In genomic region chr4:4334798-4335520, GRCh38 we compare ENCODE assay signal across 8 cellular contexts. TPM values are rescaled to one million over a fixed set of nuclear protein-coding genes. Genes with fewer than 3 reads are reported as not detected.
A peak's percentile ranks its signal among the peaks of the same experiment; 100 is the strongest.
DNase-seq lines count a peak whose midpoint lies in the region; ATAC-seq and TF ChIP-seq lines count a peak whose summit lies in the region.

No MANE protein-coding gene starts in this region.

- H3K36me3 Mint-ChIP-seq in MCF 10A (ENCODE audit: insufficient read depth, unreplicated experiment): no peaks in the 10 kb centered on the region

- BruUV-seq in MCF 10A (replicated peaks; lab: Mats Ljungman, UMichigan): no TSS peak

- POLR2A ChIA-PET in MCF 10A (lab: Yijun Ruan, JAX): no interaction called here

- peak; percentile 77 for ATAC-seq in GM21723 (IDR thresholded peaks at IDR 0.05; ENCODE audit: unreplicated experiment)

- no peak overlapping the region for H3K4me3 Mint-ChIP-seq in MCF 10A (ENCODE audit: unreplicated experiment)

- no peaks in the 10 kb centered on the region for H3K9me3 Mint-ChIP-seq in MCF 10A (ENCODE audit: unreplicated experiment)

- no peaks in the 10 kb centered on the region for H3K27me3 ChIP-seq in WERI-Rb-1 (ENCODE audit: insufficient read depth, low read depth, severe bottlenecking)

- TF ChIP-seq CTCF in NB4 (IDR thresholded peaks at IDR 0.05; ENCODE audit: low read depth, low read length) (peak; percentile 82), WERI-Rb-1 (IDR thresholded peaks at IDR 0.05; ENCODE audit: low read depth, low read length) (peak; percentile 90), MCF 10A (IDR thresholded peaks at IDR 0.05; ENCODE audit: unreplicated experiment) (peak; percentile 76)

- DNase-seq in Daoy (ENCODE audit: low read depth) (peak; percentile 69), NB4 (ENCODE audit: low read depth) (peak; percentile 65), WERI-Rb-1 (peak; percentile 71), MCF 10A (ENCODE audit: unreplicated experiment) (peak; percentile 69), kidney glomerular epithelial cell (lab: John Stamatoyannopoulos, UW) (peak; percentile 0), GF-D8 (lab: John Stamatoyannopoulos, UW) (no peak)
- peak; percentile 61 to 68 for DNase-seq in stimulated activated CD4-positive, alpha-beta T cell treated with anti-CD3 and anti-CD28 coated beads, Interleukin-4, amount 100 ng/mL, for 4 hours

- H3K27ac ChIP-seq in WERI-Rb-1: no peak overlapping the region; the same call in 1 of the 2 replicates

- no peaks in the 10 kb centered on the region for H3K4me1 Mint-ChIP-seq in MCF 10A (ENCODE audit: insufficient read depth, unreplicated experiment)

- no peak overlapping the region for H3K27ac Mint-ChIP-seq in MCF 10A (ENCODE audit: low read depth, unreplicated experiment)

- intact Hi-C loops in MCF 10A (cut with micrococcal nuclease): loop anchor here (1.0 to 5.0 kb wide), 3 partner anchors 75 to 353 kb away; no protein-coding TSS in a partner anchor

- H3K4me3 ChIP-seq in NB4 (ENCODE audit: low read depth, low read length): no peak overlapping the region
- H3K4me3 ChIP-seq in WERI-Rb-1 (ENCODE audit: low read depth, low read length): no peak overlapping the region

- CTCF ChIA-PET in MCF 10A (lab: Yijun Ruan, JAX): interaction anchor here (0.6 to 3.0 kb wide), 13 partner anchors 9 to 1855 kb away, joined by 3 to 21 read pairs (median 3); partner anchors contain the start of genes LYAR and ZBTB49

- H3K36me3 ChIP-seq in WERI-Rb-1: no peaks in the 10 kb centered on the region

- no peaks in the 10 kb centered on the region for H3K9me3 ChIP-seq in WERI-Rb-1 (ENCODE audit: severe bottlenecking)

- TF ChIP-seq POLR2A in NB4 (IDR thresholded peaks at IDR 0.05; ENCODE audit: extremely low read depth, insufficient read length): no peak

- peaks cover 12% of the 10 kb centered on the region for H3K27me3 Mint-ChIP-seq in MCF 10A (ENCODE audit: insufficient read depth, unreplicated experiment)

RNA-seq across cellular contexts. Expression of gene ZBTB49, which starts 44.9 kb away (rescaled TPM):
- 3.7 and 5.0 TPM in 2 replicates for total RNA-seq in Daoy (2014; rRNA removed; shearing (Covaris generic))
- total RNA-seq in MCF 10A (2022): 5.9 and 7.6 TPM in 2 replicates

RNA-seq across cellular contexts. Expression of gene LYAR, which starts 45.0 kb away (rescaled TPM):
- 80.0 and 103 TPM in 2 replicates for total RNA-seq in Daoy (2014; rRNA removed; shearing (Covaris generic))
- 66.7 and 79.6 TPM in 2 replicates for total RNA-seq in MCF 10A (2022)

RNA-seq across cellular contexts. Expression of gene NSG1, which starts 51.9 kb away (rescaled TPM):
- total RNA-seq in Daoy (2014; rRNA removed; shearing (Covaris generic)): 4.4 and 10.2 TPM in 2 replicates
- total RNA-seq in MCF 10A (2022): 6.7 and 8.6 TPM in 2 replicates
